1 cellular context compared by ENCODE assay signal in the genomic region with DNA sequence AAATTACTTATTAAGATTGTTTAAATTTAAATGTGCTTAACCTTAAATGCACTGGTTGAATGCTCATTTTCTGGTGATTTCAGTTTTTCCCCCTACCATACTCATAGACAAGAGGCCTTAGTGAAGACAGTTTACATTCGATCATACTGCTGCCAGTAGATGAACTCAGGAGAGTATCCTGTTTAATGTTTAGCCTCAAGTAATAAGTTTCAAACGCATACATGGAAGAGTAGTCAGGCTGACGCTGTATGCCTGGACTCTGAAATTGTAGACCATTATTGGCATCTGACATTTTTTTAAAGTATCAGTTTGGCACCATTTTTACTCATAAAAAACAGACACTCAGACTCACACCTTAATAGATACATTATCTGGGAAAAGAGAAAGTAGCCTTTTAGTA.
TF ChIP-seq lines count a peak whose summit lies in the region.

No MANE protein-coding gene starts in this region.

TF ChIP-seq in HepG2, 621 proteins besides CTCF, POLR2A, EP300 and RAD21 (continued from another document):
- no peak for TF ChIP-seq UBTF (CRISPR knock-in tag; IDR thresholded peaks at IDR 0.05)
- TF ChIP-seq ZNF672 (CRISPR knock-in tag; IDR thresholded peaks at IDR 0.05): no peak
- no peak for TF ChIP-seq SAFB2 (CRISPR knock-in tag; IDR thresholded peaks at IDR 0.05; ENCODE audit: borderline replicate concordance, low read depth)
- no peak for TF ChIP-seq ZNF589 (CRISPR knock-in tag; conservative IDR thresholded peaks at IDR 0.05)
- TF ChIP-seq, protein P1, sequence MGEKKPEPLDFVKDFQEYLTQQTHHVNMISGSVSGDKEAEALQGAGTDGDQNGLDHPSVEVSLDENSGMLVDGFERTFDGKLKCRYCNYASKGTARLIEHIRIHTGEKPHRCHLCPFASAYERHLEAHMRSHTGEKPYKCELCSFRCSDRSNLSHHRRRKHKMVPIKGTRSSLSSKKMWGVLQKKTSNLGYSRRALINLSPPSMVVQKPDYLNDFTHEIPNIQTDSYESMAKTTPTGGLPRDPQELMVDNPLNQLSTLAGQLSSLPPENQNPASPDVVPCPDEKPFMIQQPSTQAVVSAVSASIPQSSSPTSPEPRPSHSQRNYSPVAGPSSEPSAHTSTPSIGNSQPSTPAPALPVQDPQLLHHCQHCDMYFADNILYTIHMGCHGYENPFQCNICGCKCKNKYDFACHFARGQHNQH (CRISPR knock-in tag; IDR thresholded peaks at IDR 0.05): no peak
